In the genomic region with DNA sequence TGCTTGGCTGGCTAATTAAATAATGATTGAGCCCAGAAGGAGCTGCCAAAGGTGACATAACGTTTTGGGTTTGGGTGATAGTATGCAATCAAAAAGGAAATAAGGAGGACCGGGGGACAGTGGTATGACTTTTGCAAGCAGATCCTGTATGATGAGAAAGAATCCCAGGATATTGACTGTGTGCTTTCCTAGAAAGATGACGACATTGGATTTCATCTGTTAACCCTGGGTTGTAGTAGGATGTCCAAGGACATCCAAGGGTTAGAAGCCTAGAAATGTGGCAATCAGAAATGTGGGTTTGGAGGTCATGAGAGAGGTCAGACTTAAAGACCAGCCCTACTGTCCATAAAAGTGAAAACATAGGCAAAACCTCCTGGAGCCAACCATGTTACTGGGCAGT, we compare ENCODE assay signal across 1 cellular context.
TF ChIP-seq lines count a peak whose summit lies in the region.

No MANE protein-coding gene starts in this region.

TF ChIP-seq in HepG2, 621 proteins besides CTCF, POLR2A, EP300 and RAD21 (continued from another document):
- TF ChIP-seq, protein P1, sequence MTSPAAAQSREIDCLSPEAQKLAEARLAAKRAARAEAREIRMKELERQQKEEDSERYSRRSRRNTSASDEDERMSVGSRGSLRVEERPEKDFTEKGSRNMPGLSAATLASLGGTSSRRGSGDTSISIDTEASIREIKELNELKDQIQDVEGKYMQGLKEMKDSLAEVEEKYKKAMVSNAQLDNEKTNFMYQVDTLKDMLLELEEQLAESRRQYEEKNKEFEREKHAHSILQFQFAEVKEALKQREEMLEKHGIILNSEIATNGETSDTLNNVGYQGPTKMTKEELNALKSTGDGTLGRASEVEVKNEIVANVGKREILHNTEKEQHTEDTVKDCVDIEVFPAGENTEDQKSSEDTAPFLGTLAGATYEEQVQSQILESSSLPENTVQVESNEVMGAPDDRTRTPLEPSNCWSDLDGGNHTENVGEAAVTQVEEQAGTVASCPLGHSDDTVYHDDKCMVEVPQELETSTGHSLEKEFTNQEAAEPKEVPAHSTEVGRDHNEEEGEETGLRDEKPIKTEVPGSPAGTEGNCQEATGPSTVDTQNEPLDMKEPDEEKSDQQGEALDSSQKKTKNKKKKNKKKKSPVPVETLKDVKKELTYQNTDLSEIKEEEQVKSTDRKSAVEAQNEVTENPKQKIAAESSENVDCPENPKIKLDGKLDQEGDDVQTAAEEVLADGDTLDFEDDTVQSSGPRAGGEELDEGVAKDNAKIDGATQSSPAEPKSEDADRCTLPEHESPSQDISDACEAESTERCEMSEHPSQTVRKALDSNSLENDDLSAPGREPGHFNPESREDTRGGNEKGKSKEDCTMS (CRISPR knock-in tag; conservative IDR thresholded peaks at IDR 0.05): no peak
- TF ChIP-seq, protein P2, sequence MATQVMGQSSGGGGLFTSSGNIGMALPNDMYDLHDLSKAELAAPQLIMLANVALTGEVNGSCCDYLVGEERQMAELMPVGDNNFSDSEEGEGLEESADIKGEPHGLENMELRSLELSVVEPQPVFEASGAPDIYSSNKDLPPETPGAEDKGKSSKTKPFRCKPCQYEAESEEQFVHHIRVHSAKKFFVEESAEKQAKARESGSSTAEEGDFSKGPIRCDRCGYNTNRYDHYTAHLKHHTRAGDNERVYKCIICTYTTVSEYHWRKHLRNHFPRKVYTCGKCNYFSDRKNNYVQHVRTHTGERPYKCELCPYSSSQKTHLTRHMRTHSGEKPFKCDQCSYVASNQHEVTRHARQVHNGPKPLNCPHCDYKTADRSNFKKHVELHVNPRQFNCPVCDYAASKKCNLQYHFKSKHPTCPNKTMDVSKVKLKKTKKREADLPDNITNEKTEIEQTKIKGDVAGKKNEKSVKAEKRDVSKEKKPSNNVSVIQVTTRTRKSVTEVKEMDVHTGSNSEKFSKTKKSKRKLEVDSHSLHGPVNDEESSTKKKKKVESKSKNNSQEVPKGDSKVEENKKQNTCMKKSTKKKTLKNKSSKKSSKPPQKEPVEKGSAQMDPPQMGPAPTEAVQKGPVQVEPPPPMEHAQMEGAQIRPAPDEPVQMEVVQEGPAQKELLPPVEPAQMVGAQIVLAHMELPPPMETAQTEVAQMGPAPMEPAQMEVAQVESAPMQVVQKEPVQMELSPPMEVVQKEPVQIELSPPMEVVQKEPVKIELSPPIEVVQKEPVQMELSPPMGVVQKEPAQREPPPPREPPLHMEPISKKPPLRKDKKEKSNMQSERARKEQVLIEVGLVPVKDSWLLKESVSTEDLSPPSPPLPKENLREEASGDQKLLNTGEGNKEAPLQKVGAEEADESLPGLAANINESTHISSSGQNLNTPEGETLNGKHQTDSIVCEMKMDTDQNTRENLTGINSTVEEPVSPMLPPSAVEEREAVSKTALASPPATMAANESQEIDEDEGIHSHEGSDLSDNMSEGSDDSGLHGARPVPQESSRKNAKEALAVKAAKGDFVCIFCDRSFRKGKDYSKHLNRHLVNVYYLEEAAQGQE (IDR thresholded peaks at IDR 0.05; ENCODE audit: borderline replicate concordance in 1 of 2, low read depth in 1 of 2, low read length in 2 of 2): no peak
- TF ChIP-seq BCL6 (CRISPR knock-in tag; IDR thresholded peaks at IDR 0.05) (peak; percentile 62), ZNF20 (CRISPR knock-in tag; IDR thresholded peaks at IDR 0.05) (no peak), ATF7 (IDR thresholded peaks at IDR 0.05) (peak; percentile 66), ATF7 (CRISPR knock-in tag; IDR thresholded peaks at IDR 0.05) (no peak)
